Comparison of ENCODE assay signal across 2 cellular contexts in genomic region chr20:20593447-20594170, GRCh38.
TF ChIP-seq lines count a peak whose summit lies in the region.

No MANE protein-coding gene starts in this region.

TF ChIP-seq in GM23338, 12 proteins besides CTCF, POLR2A, EP300 and RAD21:
- TF ChIP-seq, protein P1, sequence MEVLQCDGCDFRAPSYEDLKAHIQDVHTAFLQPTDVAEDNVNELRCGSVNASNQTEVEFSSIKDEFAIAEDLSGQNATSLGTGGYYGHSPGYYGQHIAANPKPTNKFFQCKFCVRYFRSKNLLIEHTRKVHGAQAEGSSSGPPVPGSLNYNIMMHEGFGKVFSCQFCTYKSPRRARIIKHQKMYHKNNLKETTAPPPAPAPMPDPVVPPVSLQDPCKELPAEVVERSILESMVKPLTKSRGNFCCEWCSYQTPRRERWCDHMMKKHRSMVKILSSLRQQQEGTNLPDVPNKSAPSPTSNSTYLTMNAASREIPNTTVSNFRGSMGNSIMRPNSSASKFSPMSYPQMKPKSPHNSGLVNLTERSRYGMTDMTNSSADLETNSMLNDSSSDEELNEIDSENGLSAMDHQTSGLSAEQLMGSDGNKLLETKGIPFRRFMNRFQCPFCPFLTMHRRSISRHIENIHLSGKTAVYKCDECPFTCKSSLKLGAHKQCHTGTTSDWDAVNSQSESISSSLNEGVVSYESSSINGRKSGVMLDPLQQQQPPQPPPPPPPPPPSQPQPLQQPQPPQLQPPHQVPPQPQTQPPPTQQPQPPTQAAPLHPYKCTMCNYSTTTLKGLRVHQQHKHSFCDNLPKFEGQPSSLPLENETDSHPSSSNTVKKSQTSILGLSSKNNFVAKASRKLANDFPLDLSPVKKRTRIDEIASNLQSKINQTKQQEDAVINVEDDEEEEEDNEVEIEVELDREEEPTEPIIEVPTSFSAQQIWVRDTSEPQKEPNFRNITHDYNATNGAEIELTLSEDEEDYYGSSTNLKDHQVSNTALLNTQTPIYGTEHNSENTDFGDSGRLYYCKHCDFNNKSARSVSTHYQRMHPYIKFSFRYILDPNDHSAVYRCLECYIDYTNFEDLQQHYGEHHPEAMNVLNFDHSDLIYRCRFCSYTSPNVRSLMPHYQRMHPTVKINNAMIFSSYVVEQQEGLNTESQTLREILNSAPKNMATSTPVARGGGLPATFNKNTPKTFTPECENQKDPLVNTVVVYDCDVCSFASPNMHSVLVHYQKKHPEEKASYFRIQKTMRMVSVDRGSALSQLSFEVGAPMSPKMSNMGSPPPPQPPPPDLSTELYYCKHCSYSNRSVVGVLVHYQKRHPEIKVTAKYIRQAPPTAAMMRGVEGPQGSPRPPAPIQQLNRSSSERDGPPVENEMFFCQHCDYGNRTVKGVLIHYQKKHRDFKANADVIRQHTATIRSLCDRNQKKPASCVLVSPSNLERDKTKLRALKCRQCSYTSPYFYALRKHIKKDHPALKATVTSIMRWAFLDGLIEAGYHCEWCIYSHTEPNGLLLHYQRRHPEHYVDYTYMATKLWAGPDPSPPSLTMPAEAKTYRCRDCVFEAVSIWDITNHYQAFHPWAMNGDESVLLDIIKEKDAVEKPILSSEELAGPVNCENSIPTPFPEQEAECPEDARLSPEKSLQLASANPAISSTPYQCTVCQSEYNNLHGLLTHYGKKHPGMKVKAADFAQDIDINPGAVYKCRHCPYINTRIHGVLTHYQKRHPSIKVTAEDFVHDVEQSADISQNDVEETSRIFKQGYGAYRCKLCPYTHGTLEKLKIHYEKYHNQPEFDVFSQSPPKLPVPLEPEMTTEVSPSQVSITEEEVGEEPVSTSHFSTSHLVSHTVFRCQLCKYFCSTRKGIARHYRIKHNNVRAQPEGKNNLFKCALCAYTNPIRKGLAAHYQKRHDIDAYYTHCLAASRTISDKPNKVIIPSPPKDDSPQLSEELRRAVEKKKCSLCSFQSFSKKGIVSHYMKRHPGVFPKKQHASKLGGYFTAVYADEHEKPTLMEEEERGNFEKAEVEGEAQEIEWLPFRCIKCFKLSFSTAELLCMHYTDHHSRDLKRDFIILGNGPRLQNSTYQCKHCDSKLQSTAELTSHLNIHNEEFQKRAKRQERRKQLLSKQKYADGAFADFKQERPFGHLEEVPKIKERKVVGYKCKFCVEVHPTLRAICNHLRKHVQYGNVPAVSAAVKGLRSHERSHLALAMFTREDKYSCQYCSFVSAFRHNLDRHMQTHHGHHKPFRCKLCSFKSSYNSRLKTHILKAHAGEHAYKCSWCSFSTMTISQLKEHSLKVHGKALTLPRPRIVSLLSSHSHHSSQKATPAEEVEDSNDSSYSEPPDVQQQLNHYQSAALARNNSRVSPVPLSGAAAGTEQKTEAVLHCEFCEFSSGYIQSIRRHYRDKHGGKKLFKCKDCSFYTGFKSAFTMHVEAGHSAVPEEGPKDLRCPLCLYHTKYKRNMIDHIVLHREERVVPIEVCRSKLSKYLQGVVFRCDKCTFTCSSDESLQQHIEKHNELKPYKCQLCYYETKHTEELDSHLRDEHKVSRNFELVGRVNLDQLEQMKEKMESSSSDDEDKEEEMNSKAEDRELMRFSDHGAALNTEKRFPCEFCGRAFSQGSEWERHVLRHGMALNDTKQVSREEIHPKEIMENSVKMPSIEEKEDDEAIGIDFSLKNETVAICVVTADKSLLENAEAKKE (CRISPR knock-in tag; IDR thresholded peaks at IDR 0.05): no peak
- TF ChIP-seq POLR2AphosphoS5 (IDR thresholded peaks at IDR 0.05; ENCODE audit: low read depth) (no peak), ZNF331 (CRISPR knock-in tag; IDR thresholded peaks at IDR 0.05; ENCODE audit: low read depth) (no peak), EZH2 (IDR thresholded peaks at IDR 0.05; ENCODE audit: low read depth, unreplicated experiment) (no peak), STAT1 (IDR thresholded peaks at IDR 0.05; ENCODE audit: unreplicated experiment) (no peak), CREB1 (CRISPR knock-in tag; IDR thresholded peaks at IDR 0.05; ENCODE audit: low read depth) (no peak), NANOG (IDR thresholded peaks at IDR 0.05; ENCODE audit: borderline replicate concordance) (no peak), ZNF114 (CRISPR knock-in tag; IDR thresholded peaks at IDR 0.05) (no peak), REST (IDR thresholded peaks at IDR 0.05; ENCODE audit: unreplicated experiment) (no peak), JUNB (IDR thresholded peaks at IDR 0.05; ENCODE audit: unreplicated experiment) (no peak), ETS1 (IDR thresholded peaks at IDR 0.05) (no peak), EZH2phosphoT487 (IDR thresholded peaks at IDR 0.05; ENCODE audit: unreplicated experiment) (no peak)

TF ChIP-seq in K562, 482 proteins besides CTCF, POLR2A, EP300 and RAD21 (continued from another document):
- TF ChIP-seq, protein P2, sequence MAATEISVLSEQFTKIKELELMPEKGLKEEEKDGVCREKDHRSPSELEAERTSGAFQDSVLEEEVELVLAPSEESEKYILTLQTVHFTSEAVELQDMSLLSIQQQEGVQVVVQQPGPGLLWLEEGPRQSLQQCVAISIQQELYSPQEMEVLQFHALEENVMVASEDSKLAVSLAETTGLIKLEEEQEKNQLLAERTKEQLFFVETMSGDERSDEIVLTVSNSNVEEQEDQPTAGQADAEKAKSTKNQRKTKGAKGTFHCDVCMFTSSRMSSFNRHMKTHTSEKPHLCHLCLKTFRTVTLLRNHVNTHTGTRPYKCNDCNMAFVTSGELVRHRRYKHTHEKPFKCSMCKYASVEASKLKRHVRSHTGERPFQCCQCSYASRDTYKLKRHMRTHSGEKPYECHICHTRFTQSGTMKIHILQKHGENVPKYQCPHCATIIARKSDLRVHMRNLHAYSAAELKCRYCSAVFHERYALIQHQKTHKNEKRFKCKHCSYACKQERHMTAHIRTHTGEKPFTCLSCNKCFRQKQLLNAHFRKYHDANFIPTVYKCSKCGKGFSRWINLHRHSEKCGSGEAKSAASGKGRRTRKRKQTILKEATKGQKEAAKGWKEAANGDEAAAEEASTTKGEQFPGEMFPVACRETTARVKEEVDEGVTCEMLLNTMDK (IDR thresholded peaks at IDR 0.05; ENCODE audit: borderline replicate concordance, insufficient read depth, low read depth, low read length, poor library complexity, severe bottlenecking): peak; percentile 5
- TF ChIP-seq ZNF507 (tag; conservative IDR thresholded peaks at IDR 0.05) (no peak), RCOR1 (IDR thresholded peaks at IDR 0.05; ENCODE audit: borderline replicate concordance in 1 of 2, low read depth in 2 of 2, low read length in 2 of 2) (peak in 1 of 2 experiments; percentile 34; a peak in 1 of 4 replicates), ZNF121 (CRISPR knock-in tag; conservative IDR thresholded peaks at IDR 0.05) (no peak), MAFG (tag; conservative IDR thresholded peaks at IDR 0.05) (no peak), ASH1L (IDR thresholded peaks at IDR 0.05; ENCODE audit: borderline replicate concordance, low read depth, partially characterized antibody) (no peak), ZZZ3 (IDR thresholded peaks at IDR 0.05) (no peak), ZKSCAN8 (CRISPR knock-in tag; IDR thresholded peaks at IDR 0.05) (no peak), SRF (CRISPR knock-in tag; IDR thresholded peaks at IDR 0.05) (no peak), KAT8 (IDR thresholded peaks at IDR 0.05; ENCODE audit: low read depth) (no peak), ZNF184 (CRISPR knock-in tag; IDR thresholded peaks at IDR 0.05) (no peak), NFATC3 (IDR thresholded peaks at IDR 0.05) (no peak), GMEB1 (CRISPR knock-in tag; IDR thresholded peaks at IDR 0.05) (no peak), AFF4 (CRISPR knock-in tag; IDR thresholded peaks at IDR 0.05) (no peak), ZNF217 (CRISPR knock-in tag; IDR thresholded peaks at IDR 0.05) (no peak), TBL1XR1 (IDR thresholded peaks at IDR 0.05; ENCODE audit: low read length in 2 of 2) (no peak), NCOA2 (IDR thresholded peaks at IDR 0.05; ENCODE audit: partially characterized antibody in 2 of 2) (no peak), CTBP1 (IDR thresholded peaks at IDR 0.05; ENCODE audit: borderline replicate concordance) (peak; percentile 48; the same call in 1 of the 2 replicates), ETS1 (conservative IDR thresholded peaks at IDR 0.05; ENCODE audit: control insufficient read depth, low read depth, low read length) (no peak), LCOR (CRISPR knock-in tag; IDR thresholded peaks at IDR 0.05) (no peak), SMAD2 (IDR thresholded peaks at IDR 0.05; ENCODE audit: low read depth, low read length) (no peak), NFYB (IDR thresholded peaks at IDR 0.05; ENCODE audit: extremely low read depth, insufficient read length) (no peak)
- TF ChIP-seq, protein P3, sequence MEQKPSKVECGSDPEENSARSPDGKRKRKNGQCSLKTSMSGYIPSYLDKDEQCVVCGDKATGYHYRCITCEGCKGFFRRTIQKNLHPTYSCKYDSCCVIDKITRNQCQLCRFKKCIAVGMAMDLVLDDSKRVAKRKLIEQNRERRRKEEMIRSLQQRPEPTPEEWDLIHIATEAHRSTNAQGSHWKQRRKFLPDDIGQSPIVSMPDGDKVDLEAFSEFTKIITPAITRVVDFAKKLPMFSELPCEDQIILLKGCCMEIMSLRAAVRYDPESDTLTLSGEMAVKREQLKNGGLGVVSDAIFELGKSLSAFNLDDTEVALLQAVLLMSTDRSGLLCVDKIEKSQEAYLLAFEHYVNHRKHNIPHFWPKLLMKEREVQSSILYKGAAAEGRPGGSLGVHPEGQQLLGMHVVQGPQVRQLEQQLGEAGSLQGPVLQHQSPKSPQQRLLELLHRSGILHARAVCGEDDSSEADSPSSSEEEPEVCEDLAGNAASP (IDR thresholded peaks at IDR 0.05): no peak
- TF ChIP-seq, protein P4, sequence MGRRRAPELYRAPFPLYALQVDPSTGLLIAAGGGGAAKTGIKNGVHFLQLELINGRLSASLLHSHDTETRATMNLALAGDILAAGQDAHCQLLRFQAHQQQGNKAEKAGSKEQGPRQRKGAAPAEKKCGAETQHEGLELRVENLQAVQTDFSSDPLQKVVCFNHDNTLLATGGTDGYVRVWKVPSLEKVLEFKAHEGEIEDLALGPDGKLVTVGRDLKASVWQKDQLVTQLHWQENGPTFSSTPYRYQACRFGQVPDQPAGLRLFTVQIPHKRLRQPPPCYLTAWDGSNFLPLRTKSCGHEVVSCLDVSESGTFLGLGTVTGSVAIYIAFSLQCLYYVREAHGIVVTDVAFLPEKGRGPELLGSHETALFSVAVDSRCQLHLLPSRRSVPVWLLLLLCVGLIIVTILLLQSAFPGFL (CRISPR knock-in tag; IDR thresholded peaks at IDR 0.05): no peak
